2 cellular contexts compared by ENCODE assay signal in the genomic region with DNA sequence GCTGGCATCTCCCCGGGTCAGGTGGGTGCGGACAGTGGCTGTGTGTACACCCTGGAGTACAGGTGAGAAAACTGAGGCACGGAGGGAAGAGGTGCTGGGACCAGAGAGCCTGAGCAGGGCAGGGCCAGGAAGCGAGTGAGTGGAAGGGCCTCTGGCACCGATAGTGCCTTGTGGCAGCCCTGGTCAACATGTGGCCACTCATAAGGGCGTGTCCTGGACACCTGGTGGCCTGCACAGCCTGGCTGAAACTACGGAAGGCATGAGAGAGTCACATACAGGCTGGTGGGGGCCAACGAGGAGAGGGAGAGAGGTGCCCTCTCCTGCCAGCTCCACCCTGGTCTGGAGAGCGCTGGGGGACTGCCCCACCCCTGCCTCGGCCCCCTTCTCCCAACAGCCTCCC.
TF ChIP-seq lines count a peak whose summit lies in the region.

No MANE protein-coding gene starts in this region.

TF ChIP-seq in HCT116, 20 proteins besides CTCF, POLR2A, EP300 and RAD21:
- TF ChIP-seq FOSL1 (IDR thresholded peaks at IDR 0.05; ENCODE audit: low read depth) (no peak), ELF1 (IDR thresholded peaks at IDR 0.05; ENCODE audit: borderline replicate concordance, low read depth) (no peak), TCF7L2 (IDR thresholded peaks at IDR 0.05; ENCODE audit: borderline replicate concordance, extremely low read depth, insufficient read depth, insufficient read length) (no peak)
- TF ChIP-seq, protein P1, sequence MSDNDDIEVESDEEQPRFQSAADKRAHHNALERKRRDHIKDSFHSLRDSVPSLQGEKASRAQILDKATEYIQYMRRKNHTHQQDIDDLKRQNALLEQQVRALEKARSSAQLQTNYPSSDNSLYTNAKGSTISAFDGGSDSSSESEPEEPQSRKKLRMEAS (IDR thresholded peaks at IDR 0.05): no peak
- TF ChIP-seq, protein P2, sequence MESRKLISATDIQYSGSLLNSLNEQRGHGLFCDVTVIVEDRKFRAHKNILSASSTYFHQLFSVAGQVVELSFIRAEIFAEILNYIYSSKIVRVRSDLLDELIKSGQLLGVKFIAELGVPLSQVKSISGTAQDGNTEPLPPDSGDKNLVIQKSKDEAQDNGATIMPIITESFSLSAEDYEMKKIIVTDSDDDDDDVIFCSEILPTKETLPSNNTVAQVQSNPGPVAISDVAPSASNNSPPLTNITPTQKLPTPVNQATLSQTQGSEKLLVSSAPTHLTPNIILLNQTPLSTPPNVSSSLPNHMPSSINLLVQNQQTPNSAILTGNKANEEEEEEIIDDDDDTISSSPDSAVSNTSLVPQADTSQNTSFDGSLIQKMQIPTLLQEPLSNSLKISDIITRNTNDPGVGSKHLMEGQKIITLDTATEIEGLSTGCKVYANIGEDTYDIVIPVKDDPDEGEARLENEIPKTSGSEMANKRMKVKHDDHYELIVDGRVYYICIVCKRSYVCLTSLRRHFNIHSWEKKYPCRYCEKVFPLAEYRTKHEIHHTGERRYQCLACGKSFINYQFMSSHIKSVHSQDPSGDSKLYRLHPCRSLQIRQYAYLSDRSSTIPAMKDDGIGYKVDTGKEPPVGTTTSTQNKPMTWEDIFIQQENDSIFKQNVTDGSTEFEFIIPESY (IDR thresholded peaks at IDR 0.05; ENCODE audit: extremely low read depth, insufficient replicate concordance, low read length): no peak

TF ChIP-seq in K562, 482 proteins besides CTCF, POLR2A, EP300 and RAD21:
- TF ChIP-seq, protein P3, sequence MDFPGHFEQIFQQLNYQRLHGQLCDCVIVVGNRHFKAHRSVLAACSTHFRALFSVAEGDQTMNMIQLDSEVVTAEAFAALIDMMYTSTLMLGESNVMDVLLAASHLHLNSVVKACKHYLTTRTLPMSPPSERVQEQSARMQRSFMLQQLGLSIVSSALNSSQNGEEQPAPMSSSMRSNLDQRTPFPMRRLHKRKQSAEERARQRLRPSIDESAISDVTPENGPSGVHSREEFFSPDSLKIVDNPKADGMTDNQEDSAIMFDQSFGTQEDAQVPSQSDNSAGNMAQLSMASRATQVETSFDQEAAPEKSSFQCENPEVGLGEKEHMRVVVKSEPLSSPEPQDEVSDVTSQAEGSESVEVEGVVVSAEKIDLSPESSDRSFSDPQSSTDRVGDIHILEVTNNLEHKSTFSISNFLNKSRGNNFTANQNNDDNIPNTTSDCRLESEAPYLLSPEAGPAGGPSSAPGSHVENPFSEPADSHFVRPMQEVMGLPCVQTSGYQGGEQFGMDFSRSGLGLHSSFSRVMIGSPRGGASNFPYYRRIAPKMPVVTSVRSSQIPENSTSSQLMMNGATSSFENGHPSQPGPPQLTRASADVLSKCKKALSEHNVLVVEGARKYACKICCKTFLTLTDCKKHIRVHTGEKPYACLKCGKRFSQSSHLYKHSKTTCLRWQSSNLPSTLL (IDR thresholded peaks at IDR 0.05): no peak
- TF ChIP-seq POLR2G (IDR thresholded peaks at IDR 0.05; ENCODE audit: low read depth, low read length): peak; percentile 17; the same call in 1 of the 2 replicates
TF ChIP-seq in K562: peak in this region for 1.
